ENCODE assay signal across 1 cellular context in the genomic region with DNA sequence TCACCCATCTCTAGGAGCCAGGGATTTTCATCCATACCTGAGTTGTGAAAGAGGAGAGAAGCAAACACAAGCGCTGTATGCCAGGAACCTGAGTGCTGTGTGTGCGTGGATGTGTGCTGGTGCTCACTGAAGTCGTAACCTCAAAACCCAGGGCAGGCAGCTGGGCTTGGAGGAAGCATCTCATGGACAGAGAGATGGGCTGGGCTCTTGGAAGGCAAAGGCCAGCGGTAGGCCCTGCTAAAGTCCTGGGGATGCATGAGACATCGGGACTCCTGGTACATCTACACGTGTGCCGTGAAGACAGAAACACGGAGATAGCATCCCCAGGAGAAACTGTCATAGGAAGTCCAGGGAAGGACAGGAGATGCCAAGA.
TF ChIP-seq lines count a peak whose summit lies in the region.

No MANE protein-coding gene starts in this region.

TF ChIP-seq in IMR-90, 13 proteins besides CTCF, POLR2A, EP300 and RAD21:
- TF ChIP-seq FOS (IDR thresholded peaks at IDR 0.05; ENCODE audit: low read depth, low read length) (no peak), BHLHE40 (IDR thresholded peaks at IDR 0.05; ENCODE audit: low read depth, low read length) (no peak), MAZ (IDR thresholded peaks at IDR 0.05; ENCODE audit: borderline replicate concordance, low read depth, low read length) (no peak), CEBPB (IDR thresholded peaks at IDR 0.05; ENCODE audit: low read depth, low read length) (no peak), MXI1 (IDR thresholded peaks at IDR 0.05; ENCODE audit: borderline replicate concordance, low read depth, low read length) (no peak), RFX5 (IDR thresholded peaks at IDR 0.05; ENCODE audit: low read depth, low read length) (no peak), SMC3 (IDR thresholded peaks at IDR 0.05; ENCODE audit: low read depth, low read length) (no peak), CHD1 (IDR thresholded peaks at IDR 0.05; ENCODE audit: low read depth, low read length) (no peak), NFE2L2 (IDR thresholded peaks at IDR 0.05; ENCODE audit: low read depth, low read length) (no peak), RCOR1 (IDR thresholded peaks at IDR 0.05; ENCODE audit: insufficient replicate concordance, low read length) (no peak), MAFK (IDR thresholded peaks at IDR 0.05; ENCODE audit: low read depth, low read length) (no peak)
- TF ChIP-seq, protein P1, sequence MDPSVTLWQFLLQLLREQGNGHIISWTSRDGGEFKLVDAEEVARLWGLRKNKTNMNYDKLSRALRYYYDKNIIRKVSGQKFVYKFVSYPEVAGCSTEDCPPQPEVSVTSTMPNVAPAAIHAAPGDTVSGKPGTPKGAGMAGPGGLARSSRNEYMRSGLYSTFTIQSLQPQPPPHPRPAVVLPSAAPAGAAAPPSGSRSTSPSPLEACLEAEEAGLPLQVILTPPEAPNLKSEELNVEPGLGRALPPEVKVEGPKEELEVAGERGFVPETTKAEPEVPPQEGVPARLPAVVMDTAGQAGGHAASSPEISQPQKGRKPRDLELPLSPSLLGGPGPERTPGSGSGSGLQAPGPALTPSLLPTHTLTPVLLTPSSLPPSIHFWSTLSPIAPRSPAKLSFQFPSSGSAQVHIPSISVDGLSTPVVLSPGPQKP (IDR thresholded peaks at IDR 0.05; ENCODE audit: borderline replicate concordance, low read depth, low read length): no peak
- TF ChIP-seq, protein P2, sequence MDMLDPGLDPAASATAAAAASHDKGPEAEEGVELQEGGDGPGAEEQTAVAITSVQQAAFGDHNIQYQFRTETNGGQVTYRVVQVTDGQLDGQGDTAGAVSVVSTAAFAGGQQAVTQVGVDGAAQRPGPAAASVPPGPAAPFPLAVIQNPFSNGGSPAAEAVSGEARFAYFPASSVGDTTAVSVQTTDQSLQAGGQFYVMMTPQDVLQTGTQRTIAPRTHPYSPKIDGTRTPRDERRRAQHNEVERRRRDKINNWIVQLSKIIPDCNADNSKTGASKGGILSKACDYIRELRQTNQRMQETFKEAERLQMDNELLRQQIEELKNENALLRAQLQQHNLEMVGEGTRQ (IDR thresholded peaks at IDR 0.05; ENCODE audit: low read depth, low read length): no peak
